Comparison of ENCODE assay signal across 34 cellular contexts in genomic region chr17:62948370-62948769, GRCh38.
"Had no signal": no experiment of that assay in that cellular context is flagged by ENCODE, and none has a peak within 500 bp of the region (broad histone marks: within the 10 kb centered on the region; RNA-seq: fewer than 3 reads in every experiment).

No MANE protein-coding gene starts in this region.

- H3K4me3 ChIP-seq: ascending aorta, breast epithelium had no signal

- H3K4me1 ChIP-seq: breast epithelium had no signal

- FAIRE-seq: TTC549 had no signal

- H3K4me3 Mint-ChIP-seq: activated B cell treated with CpG ODN at 0.5 μM for 24 hours; activated CD4-positive, alpha-beta memory T cell treated with anti-CD3 and anti-CD28 coated beads, Interleukin-2, amount 10 ng/mL, durations not matched to agents 7 days and 5 days; activated CD4-positive, alpha-beta T cell treated with anti-CD3 and anti-CD28 coated beads for 36 hours; activated CD4-positive, alpha-beta T cell treated with anti-CD3 and anti-CD28 coated beads, Interleukin-2, amount 10 ng/mL, durations not matched to agents 7 days and 5 days; activated CD8-positive, alpha-beta memory T cell treated with anti-CD3 and anti-CD28 coated beads, Interleukin-2, amount 10 ng/mL, durations not matched to agents 7 days and 5 days; activated CD8-positive, alpha-beta T cell treated with anti-CD3 and anti-CD28 coated beads, Interleukin-2, amount 10 ng/mL, durations not matched to agents 7 days and 5 days; activated naive CD4-positive, alpha-beta T cell treated with anti-CD3 and anti-CD28 coated beads, Interleukin-2, amount 10 ng/mL, durations not matched to agents 7 days and 5 days; activated naive CD4-positive, alpha-beta T cell treated with anti-CD3 and anti-CD28 coated beads, Interleukin-2, amount 50 U/mL, for 24 hours; activated naive CD8-positive, alpha-beta T cell; activated naive CD8-positive, alpha-beta T cell treated with anti-CD3 and anti-CD28 coated beads, Interleukin-2, amount 10 ng/mL, durations not matched to agents 7 days and 5 days; activated naive CD8-positive, alpha-beta T cell treated with anti-CD3 and anti-CD28 coated beads, Interleukin-2, amount 50 U/mL, for 24 hours; activated T-cell treated with anti-CD3 and anti-CD28 coated beads, Interleukin-2, amount 50 U/mL, for 24 hours; T-helper 1 cell treated with Interleukin-12 subunit alpha and Interleukin-12 subunit beta and Interleukin-4 antibody, amounts not matched to agents 30 μg/mL and 1 μg/mL, for 36 hours; T-helper 2 cell treated with Interferon-gamma antibody and Interleukin-4, amounts not matched to agents 5 μg/mL and 100 μg/mL, for 36 hours had no signal

- H3K36me3 ChIP-seq: ascending aorta, brain microvascular endothelial cell, breast epithelium had no signal

- H3K27ac Mint-ChIP-seq: activated B cell treated with CpG ODN at 0.5 μM for 24 hours; activated CD4-positive, alpha-beta memory T cell treated with anti-CD3 and anti-CD28 coated beads, Interleukin-2, amount 10 ng/mL, durations not matched to agents 7 days and 5 days; activated CD4-positive, alpha-beta T cell treated with anti-CD3 and anti-CD28 coated beads for 36 hours; activated CD4-positive, alpha-beta T cell treated with anti-CD3 and anti-CD28 coated beads, Interleukin-2, amount 10 ng/mL, durations not matched to agents 7 days and 5 days; activated CD8-positive, alpha-beta memory T cell treated with anti-CD3 and anti-CD28 coated beads, Interleukin-2, amount 10 ng/mL, durations not matched to agents 7 days and 5 days; activated CD8-positive, alpha-beta T cell treated with anti-CD3 and anti-CD28 coated beads, Interleukin-2, amount 10 ng/mL, durations not matched to agents 7 days and 5 days; activated naive CD4-positive, alpha-beta T cell treated with anti-CD3 and anti-CD28 coated beads, Interleukin-2, amount 10 ng/mL, durations not matched to agents 7 days and 5 days; activated naive CD4-positive, alpha-beta T cell treated with anti-CD3 and anti-CD28 coated beads, Interleukin-2, amount 50 U/mL, for 24 hours; activated naive CD8-positive, alpha-beta T cell; activated naive CD8-positive, alpha-beta T cell treated with anti-CD3 and anti-CD28 coated beads, Interleukin-2, amount 10 ng/mL, durations not matched to agents 7 days and 5 days; activated naive CD8-positive, alpha-beta T cell treated with anti-CD3 and anti-CD28 coated beads, Interleukin-2, amount 50 U/mL, for 24 hours; activated T-cell treated with anti-CD3 and anti-CD28 coated beads, Interleukin-2, amount 50 U/mL, for 24 hours; activated T-helper 2 cell treated with anti-CD3 and anti-CD28 coated beads, Interferon-gamma antibody, Interleukin-2, Interleukin-4, amounts not matched to agents 10 μg/mL and 5 μg/mL and 100 μg/mL, durations not matched to agents 14 hours and 24 hours and 36 hours; T-helper 1 cell treated with Interleukin-12 subunit alpha and Interleukin-12 subunit beta and Interleukin-4 antibody, amounts not matched to agents 30 μg/mL and 1 μg/mL, for 36 hours; T-helper 2 cell treated with Interferon-gamma antibody and Interleukin-4, amounts not matched to agents 5 μg/mL and 100 μg/mL, for 36 hours had no signal

- ATAC-seq: activated CD4-positive, alpha-beta T cell treated with anti-CD3 and anti-CD28 coated beads for 36 hours; activated CD8-positive, alpha-beta memory T cell treated with anti-CD3 and anti-CD28 coated beads, Interleukin-2, amount 10 ng/mL, durations not matched to agents 7 days and 5 days; activated CD8-positive, alpha-beta T cell treated with anti-CD3 and anti-CD28 coated beads, Interleukin-2, amount 10 ng/mL, durations not matched to agents 7 days and 5 days; activated naive CD8-positive, alpha-beta T cell treated with anti-CD3 and anti-CD28 coated beads, Interleukin-2, amount 50 U/mL, for 24 hours had no signal

- H3K27me3 ChIP-seq: ascending aorta, brain microvascular endothelial cell, breast epithelium had no signal

- H3K9me3 Mint-ChIP-seq: activated CD4-positive, alpha-beta memory T cell treated with anti-CD3 and anti-CD28 coated beads, Interleukin-2, amount 10 ng/mL, durations not matched to agents 7 days and 5 days; activated CD4-positive, alpha-beta T cell treated with anti-CD3 and anti-CD28 coated beads, Interleukin-2, amount 10 ng/mL, durations not matched to agents 7 days and 5 days; activated naive CD4-positive, alpha-beta T cell treated with anti-CD3 and anti-CD28 coated beads, Interleukin-2, amount 10 ng/mL, durations not matched to agents 7 days and 5 days; activated naive CD4-positive, alpha-beta T cell treated with anti-CD3 and anti-CD28 coated beads, Interleukin-2, amount 50 U/mL, for 24 hours; activated naive CD8-positive, alpha-beta T cell treated with anti-CD3 and anti-CD28 coated beads, Interleukin-2, amount 10 ng/mL, durations not matched to agents 7 days and 5 days; activated naive CD8-positive, alpha-beta T cell treated with anti-CD3 and anti-CD28 coated beads, Interleukin-2, amount 50 U/mL, for 24 hours; activated T-cell treated with anti-CD3 and anti-CD28 coated beads, Interleukin-2, amount 50 U/mL, for 24 hours; activated T-helper 2 cell treated with anti-CD3 and anti-CD28 coated beads, Interferon-gamma antibody, Interleukin-2, Interleukin-4, amounts not matched to agents 10 μg/mL and 5 μg/mL and 100 μg/mL, durations not matched to agents 14 hours and 24 hours and 36 hours; T-helper 1 cell treated with Interleukin-12 subunit alpha and Interleukin-12 subunit beta and Interleukin-4 antibody, amounts not matched to agents 30 μg/mL and 1 μg/mL, for 36 hours; T-helper 2 cell treated with Interferon-gamma antibody and Interleukin-4, amounts not matched to agents 5 μg/mL and 100 μg/mL, for 36 hours had no signal

- H3K36me3 Mint-ChIP-seq: activated CD8-positive, alpha-beta memory T cell treated with anti-CD3 and anti-CD28 coated beads, Interleukin-2, amount 10 ng/mL, durations not matched to agents 7 days and 5 days; activated naive CD4-positive, alpha-beta T cell treated with anti-CD3 and anti-CD28 coated beads, Interleukin-2, amount 10 ng/mL, durations not matched to agents 7 days and 5 days; activated naive CD4-positive, alpha-beta T cell treated with anti-CD3 and anti-CD28 coated beads, Interleukin-2, amount 50 U/mL, for 24 hours; activated naive CD8-positive, alpha-beta T cell; activated naive CD8-positive, alpha-beta T cell treated with anti-CD3 and anti-CD28 coated beads, Interleukin-2, amount 10 ng/mL, durations not matched to agents 7 days and 5 days had no signal

- DNase-seq: activated B cell treated with CpG ODN at 0.5 μM for 24 hours; activated CD4-positive, alpha-beta memory T cell treated with anti-CD3 and anti-CD28 coated beads, Interleukin-2, amount 10 ng/mL, durations not matched to agents 7 days and 5 days; activated CD4-positive, alpha-beta T cell treated with anti-CD3 and anti-CD28 coated beads for 1 hour; activated CD4-positive, alpha-beta T cell treated with anti-CD3 and anti-CD28 coated beads for 36 hours; activated CD4-positive, alpha-beta T cell treated with anti-CD3 and anti-CD28 coated beads for 48 hours; activated CD4-positive, alpha-beta T cell treated with anti-CD3 and anti-CD28 coated beads, Interleukin-2, amount 10 ng/mL, durations not matched to agents 7 days and 5 days; activated CD4-positive, alpha-beta T cell treated with anti-CD3 and anti-CD28 coated beads, Interleukin-2, amount 50 U/mL, for 48 hours; activated CD8-positive, alpha-beta memory T cell treated with anti-CD3 and anti-CD28 coated beads for 24 hours; activated CD8-positive, alpha-beta memory T cell treated with anti-CD3 and anti-CD28 coated beads, Interleukin-2, amount 10 ng/mL, durations not matched to agents 7 days and 5 days; activated CD8-positive, alpha-beta memory T cell treated with anti-CD3 and anti-CD28 coated beads, Interleukin-2, amount 50 U/mL, for 48 hours; activated CD8-positive, alpha-beta T cell treated with anti-CD3 and anti-CD28 coated beads, Interleukin-2, amount 10 ng/mL, durations not matched to agents 7 days and 5 days; activated effector memory CD4-positive, alpha-beta T cell treated with Interleukin-2 at 50 U/mL for 16 hours; activated gamma-delta T cell; activated naive CD4-positive, alpha-beta T cell treated with anti-CD3 and anti-CD28 coated beads, Interleukin-2, amount 10 ng/mL, durations not matched to agents 7 days and 5 days; activated naive CD4-positive, alpha-beta T cell treated with Interleukin-2 at 50 U/mL for 16 hours; activated naive CD8-positive, alpha-beta T cell treated with anti-CD3 and anti-CD28 coated beads, Interleukin-2, amount 10 ng/mL, durations not matched to agents 7 days and 5 days; activated naive CD8-positive, alpha-beta T cell treated with anti-CD3 and anti-CD28 coated beads, Interleukin-2, amount 50 U/mL, for 24 hours; activated T-cell treated with anti-CD3 and anti-CD28 coated beads, Interleukin-2, amount 50 U/mL, for 24 hours; activated T-cell treated with anti-CD3 and anti-CD28 coated beads, Interleukin-2, amount 50 U/mL, for 48 hours; amygdala; anterior cingulate cortex; brain microvascular endothelial cell; central memory CD4-positive, alpha-beta T cell; T-helper 1 cell; T-helper 2 cell; T-helper 9 cell had no signal

- H3K4me1 Mint-ChIP-seq: activated B cell treated with CpG ODN at 0.5 μM for 24 hours; activated CD4-positive, alpha-beta memory T cell treated with anti-CD3 and anti-CD28 coated beads, Interleukin-2, amount 10 ng/mL, durations not matched to agents 7 days and 5 days; activated CD4-positive, alpha-beta T cell treated with anti-CD3 and anti-CD28 coated beads for 36 hours; activated CD4-positive, alpha-beta T cell treated with anti-CD3 and anti-CD28 coated beads, Interleukin-2, amount 10 ng/mL, durations not matched to agents 7 days and 5 days; activated CD8-positive, alpha-beta memory T cell treated with anti-CD3 and anti-CD28 coated beads, Interleukin-2, amount 10 ng/mL, durations not matched to agents 7 days and 5 days; activated naive CD4-positive, alpha-beta T cell treated with anti-CD3 and anti-CD28 coated beads, Interleukin-2, amount 10 ng/mL, durations not matched to agents 7 days and 5 days; activated naive CD4-positive, alpha-beta T cell treated with anti-CD3 and anti-CD28 coated beads, Interleukin-2, amount 50 U/mL, for 24 hours; activated naive CD8-positive, alpha-beta T cell treated with anti-CD3 and anti-CD28 coated beads, Interleukin-2, amount 10 ng/mL, durations not matched to agents 7 days and 5 days; activated naive CD8-positive, alpha-beta T cell treated with anti-CD3 and anti-CD28 coated beads, Interleukin-2, amount 50 U/mL, for 24 hours had no signal
